1 cellular context compared by ENCODE assay signal in genomic region chr19:43474487-43474886, GRCh38.
A peak's percentile ranks its signal among the peaks of the same experiment; 100 is the strongest.
TF ChIP-seq lines count a peak whose summit lies in the region.

No MANE protein-coding gene starts in this region.

TF ChIP-seq in K562, 482 proteins besides CTCF, POLR2A, EP300 and RAD21:
- TF ChIP-seq SMAD2 (IDR thresholded peaks at IDR 0.05; ENCODE audit: low read depth, low read length) = no peak
- TF ChIP-seq ZNF121 (CRISPR knock-in tag; conservative IDR thresholded peaks at IDR 0.05) = peak; percentile 89
TF ChIP-seq in K562: peak in this region for 1.
